In the genomic region with DNA sequence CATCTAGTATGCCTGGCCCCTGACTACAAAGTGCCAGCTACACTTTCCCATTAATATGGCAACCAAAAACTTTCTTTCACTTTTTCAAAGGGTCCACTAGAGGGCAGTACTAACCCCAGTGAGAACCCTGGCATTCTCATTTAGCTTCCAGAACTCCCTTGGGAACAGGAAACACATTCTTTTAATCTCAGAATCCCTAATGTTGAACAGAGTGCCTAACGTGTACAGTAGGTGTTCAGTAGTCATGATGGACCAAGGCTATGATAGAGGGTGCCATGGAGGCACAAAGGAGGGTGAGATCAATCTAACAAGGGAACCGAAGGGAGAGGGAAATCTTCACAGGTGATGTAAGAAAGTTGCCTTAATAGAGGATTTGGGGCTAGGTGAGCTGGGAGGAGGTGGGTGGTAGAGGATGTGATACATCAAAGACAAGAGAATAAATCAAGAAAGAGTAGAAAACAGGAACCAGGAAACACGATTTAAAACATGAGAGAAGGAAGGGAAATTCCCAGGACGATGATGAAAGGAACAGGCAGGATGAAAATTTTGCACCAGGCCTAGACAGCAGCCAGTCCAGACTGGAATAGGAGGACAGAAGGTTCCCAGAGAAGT, we compare ENCODE assay signal across 8 cellular contexts. TPM values are rescaled to one million over a fixed set of nuclear protein-coding genes. Genes with fewer than 3 reads are reported as not detected.
DNase-seq lines count a peak whose midpoint lies in the region; ATAC-seq, FAIRE-seq and TF ChIP-seq lines count a peak whose summit lies in the region.

No MANE protein-coding gene starts in this region.

- H3F3A ChIP-seq in PC-3 (ENCODE audit: low read length, unreplicated experiment): no peaks in the 10 kb centered on the region

- H3K9me3 ChIP-seq in PC-3 (ENCODE audit: low read length): no peaks in the 10 kb centered on the region

- H3K79me2 ChIP-seq in PC-3 (ENCODE audit: low read length): no peaks in the 10 kb centered on the region

- no peaks in the 10 kb centered on the region for H3K4me1 ChIP-seq in PC-3 (ENCODE audit: insufficient read depth, low read length)

- no TSS peak for BruUV-seq in PC-3 (replicated peaks; lab: Mats Ljungman, UMichigan)

- no peaks in the 10 kb centered on the region for H4K20me1 ChIP-seq in PC-3 (ENCODE audit: low read length)

- peak overlapping the region; percentile 27; the same call in 1 of the 2 replicates for H2AFZ ChIP-seq in PC-3 (ENCODE audit: low read length)

- no peaks in the 10 kb centered on the region for H3K9me2 ChIP-seq in PC-3 (replicated peaks; ENCODE audit: low read length)

- no peak overlapping the region for H3K4me3 ChIP-seq in PC-3 (ENCODE audit: low read length)

- ATAC-seq in PC-3 (peak; percentile 76), HG03196 (IDR thresholded peaks at IDR 0.05; ENCODE audit: unreplicated experiment) (no peak)

- no peaks in the 10 kb centered on the region for H3K36me3 ChIP-seq in PC-3 (ENCODE audit: low read depth, low read length)

- intact Hi-C loops in PC-3 (cut with micrococcal nuclease): loop anchor here (1.0 to 2.0 kb wide), 4 partner anchors 29 to 245 kb away; no protein-coding TSS in a partner anchor

- no peak for FAIRE-seq in HTR-8/SVneo (lab: Jason Lieb, UNC)

- no peak overlapping the region for H3K9ac ChIP-seq in PC-3 (ENCODE audit: low read length)

- H3K27me3 ChIP-seq in PC-3 (ENCODE audit: low read length): no peaks in the 10 kb centered on the region

- CTCF ChIA-PET in PC-3 (lab: Charles Lee): interaction anchor here (0.5 to 1.7 kb wide), 13 partner anchors 8 to 1356 kb away, joined by 3 to 10 read pairs (median 4); a partner anchor contains a TSS

- no peak overlapping the region for H3K4me2 ChIP-seq in PC-3 (ENCODE audit: low read length)

- peak; percentile 93 for TF ChIP-seq CTCF in PC-3 (conservative IDR thresholded peaks at IDR 0.05; ENCODE audit: low read depth, low read length)

- no peak overlapping the region for H3K27ac ChIP-seq in PC-3 (ENCODE audit: low read length)

- peak; percentile 4 to 21 for DNase-seq in NOMO-1 (lab: John Stamatoyannopoulos, UW; ENCODE audit: unreplicated experiment in 2 of 2)
- DNase-seq in NOMO-1 treated with dmso at 0.1 percent for 144 hours (lab: John Stamatoyannopoulos, UW; ENCODE audit: unreplicated experiment): no peak
- DNase-seq in HTR-8/SVneo (ENCODE audit: insufficient read length, low spot score): peak; percentile 76
- DNase-seq in PC-3: peak; percentile 80
- DNase-seq in dedifferentiated amniotic fluid mesenchymal stem cell (ENCODE audit: extremely low spot score): peak; percentile 55
- peak; percentile 76 to 77 for DNase-seq in lung microvascular endothelial cell (ENCODE audit: low read depth in 2 of 2)
- no peak for DNase-seq in GOT3 (lab: John Stamatoyannopoulos, UW)

- POLR2A ChIA-PET in PC-3 (lab: Charles Lee; ENCODE audit: unreplicated experiment): interaction anchor here (0.7 kb wide), 1 partner anchor 139 kb away, joined by 6 read pairs; no protein-coding TSS in a partner anchor

RNA-seq across cellular contexts. Expression of a gene that starts 41.5 kb away (rescaled TPM):
- total RNA-seq in PC-3 (2014; rRNA removed) (37.3 and 56.1 TPM in 2 replicates), lung microvascular endothelial cell (17.9 and 21.8 TPM in 2 replicates)

RNA-seq across cellular contexts. Expression of a gene that starts 41.7 kb away (rescaled TPM):
- 8.8 and 12.7 TPM in 2 replicates for total RNA-seq in PC-3 (2014; rRNA removed)
- 8.3 and 8.5 TPM in 2 replicates for total RNA-seq in lung microvascular endothelial cell

RNA-seq across cellular contexts. Expression of a gene that starts 50.4 kb away (rescaled TPM):
- 4.3 and 5.5 TPM in 2 replicates for total RNA-seq in PC-3 (2014; rRNA removed)
- 0.44 and 2.0 TPM in 2 replicates for total RNA-seq in lung microvascular endothelial cell

Comparison
In these comparisons a context has a peak if more than half of its experiments do, and no peak if none do; other contexts are left out.
1. DNase-seq: peak in NOMO-1 (2 of 2), HTR-8/SVneo (single experiment), PC-3 (single experiment), dedifferentiated amniotic fluid mesenchymal stem cell (single experiment) and lung microvascular endothelial cell (2 of 2); none in NOMO-1 treated with dmso at 0.1 percent for 144 hours (single experiment) and GOT3 (single experiment).